In the genomic region with DNA sequence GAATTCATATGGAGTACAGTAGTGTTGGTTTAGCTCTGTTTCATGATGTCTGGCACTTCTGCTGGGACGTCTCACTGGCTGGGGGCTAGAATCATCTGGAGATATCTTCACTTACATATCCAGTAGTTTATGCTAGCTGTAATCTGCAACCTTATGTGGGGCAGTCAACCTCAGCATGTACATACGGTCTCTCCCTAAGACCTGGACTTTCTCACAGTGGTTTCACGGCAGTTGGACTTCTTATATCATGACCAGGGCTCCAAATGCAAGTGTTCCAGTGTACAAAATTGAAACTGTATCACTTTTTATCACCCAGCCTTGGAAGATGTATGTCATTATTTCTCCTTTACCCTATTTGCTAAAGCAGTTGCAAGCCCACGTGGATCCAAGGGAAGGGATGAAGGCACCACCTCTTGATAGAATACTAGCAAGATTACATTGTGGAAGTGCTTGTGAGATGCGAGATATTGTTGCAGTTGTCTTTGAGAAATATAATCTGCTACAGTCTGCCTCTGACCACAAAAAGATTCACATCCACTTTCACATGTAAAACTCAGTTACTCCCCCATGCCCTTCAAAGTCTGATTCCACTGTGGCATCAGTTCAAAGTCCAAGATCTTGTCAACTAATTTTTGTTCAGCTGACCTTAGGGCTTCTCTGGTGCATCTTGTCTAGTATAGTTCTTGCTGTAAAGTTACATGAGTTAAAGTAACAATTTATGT, we compare ENCODE assay signal across 19 cellular contexts.
DNase-seq lines count a peak whose midpoint lies in the region; ATAC-seq lines count a peak whose summit lies in the region.
"Had no signal": no experiment of that assay in that cellular context is flagged by ENCODE, and none has a peak within 500 bp of the region (broad histone marks: within the 10 kb centered on the region; RNA-seq: fewer than 3 reads in every experiment).

No MANE protein-coding gene starts in this region.

- ATAC-seq in GM18520 (IDR thresholded peaks at IDR 0.05; ENCODE audit: unreplicated experiment) (peak; percentile 65), GM21447 (IDR thresholded peaks at IDR 0.05; ENCODE audit: unreplicated experiment) (peak; percentile 70), HG03159 (IDR thresholded peaks at IDR 0.05; ENCODE audit: unreplicated experiment) (peak; percentile 79), HG03457 (IDR thresholded peaks at IDR 0.05; ENCODE audit: unreplicated experiment) (no peak), Right ventricle myocardium superior (ENCODE audit: poor library complexity) (no peak)
- ATAC-seq: activated naive CD8-positive, alpha-beta T cell treated with anti-CD3 and anti-CD28 coated beads, Interleukin-2, amount 50 U/mL, for 24 hours had no signal

- intact Hi-C loops in Right ventricle myocardium superior (cut with DNase I) = no loop called here

- DNase-seq in RPMI8226 (peak; percentile 49), NCI-H2196 (lab: John Stamatoyannopoulos, UW; ENCODE audit: unreplicated experiment) (no peak), D341Med (ENCODE audit: low spot score) (no peak), Right ventricle myocardium superior (no peak)
- DNase-seq: activated CD4-positive, alpha-beta T cell treated with anti-CD3 and anti-CD28 coated beads, Interleukin-2, amount 10 ng/mL, durations not matched to agents 24 days and 14 days; activated naive CD8-positive, alpha-beta T cell treated with anti-CD3 and anti-CD28 coated beads, Interleukin-2, amount 50 U/mL, for 24 hours; foreskin fibroblast; GF-D8; HFFc6; KG1; NCI-H1694 treated with DMSO at 0.1 percent for 48 hours; NCI-H748 treated with DMSO at 0.1 percent for 48 hours; SHP77 treated with DMSO at 0.1 percent for 48 hours; stimulated activated CD4-positive, alpha-beta T cell treated with anti-CD3 and anti-CD28 coated beads, Interleukin-12 subunit alpha, Interleukin-12 subunit beta, amount 100 ng/mL, for 4 hours; T-helper 9 cell had no signal

Comparison
In these comparisons a context has a peak if more than half of its experiments do, and no peak if none do; other contexts are left out.
1. ATAC-seq: peak in GM18520 (single experiment), GM21447 (single experiment) and HG03159 (single experiment); none in HG03457 (single experiment) and Right ventricle myocardium superior (single experiment).